ENCODE assay signal across 11 cellular contexts in the genomic region with DNA sequence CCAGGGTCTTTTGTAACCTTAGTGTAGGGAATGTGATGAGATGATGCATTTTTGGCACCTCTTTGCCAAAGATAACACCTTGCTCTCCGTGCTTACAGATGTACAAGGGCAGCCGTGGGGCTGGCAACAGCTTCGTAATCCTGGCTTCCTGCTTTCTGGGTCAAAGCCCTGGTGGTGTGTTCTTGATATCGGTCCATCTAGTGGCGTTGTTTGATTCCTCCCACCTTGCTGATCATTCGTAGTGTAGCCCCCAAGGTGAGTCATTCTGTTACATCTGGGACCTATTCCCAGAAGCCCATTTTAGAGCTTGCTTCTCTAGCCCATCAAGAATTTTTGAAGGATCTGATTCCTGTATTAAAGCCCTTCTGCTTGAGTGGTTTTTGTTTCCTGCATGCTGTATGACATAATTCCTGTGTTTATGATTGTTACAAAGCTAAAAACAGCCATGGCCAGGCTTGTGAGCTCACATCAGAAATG. TPM values are rescaled to one million over a fixed set of nuclear protein-coding genes. Genes with fewer than 3 reads are reported as not detected.
DNase-seq lines count a peak whose midpoint lies in the region; ATAC-seq, FAIRE-seq and TF ChIP-seq lines count a peak whose summit lies in the region.
"Had no signal": no experiment of that assay in that cellular context is flagged by ENCODE, and none has a peak within 500 bp of the region (broad histone marks: within the 10 kb centered on the region; RNA-seq: fewer than 3 reads in every experiment).

No MANE protein-coding gene starts in this region.

- peaks cover 5 to 6% of the 10 kb centered on the region in 2 donors for H3K9me3 Mint-ChIP-seq in activated naive CD4-positive, alpha-beta T cell treated with anti-CD3 and anti-CD28 coated beads, Interleukin-2, amount 50 U/mL, for 72 hours
- H3K9me3 Mint-ChIP-seq: H9 had no signal

- 11% methylated on average over 5 of the region's 6 CpGs for WGBS in mammary epithelial cell (ENCODE audit: low coverage, missing lambda C conversion rate)
- 25% methylated on average over 2 of the region's 6 CpGs for WGBS in HepG2 (ENCODE audit: low lambda C conversion rate)

- intact Hi-C loops in mammary epithelial cell (cut with micrococcal nuclease) (no loop called here), breast epithelium (cut with DNase I; ENCODE audit: low total_unique reads) (no loop called here), HepG2 (cut with micrococcal nuclease; ENCODE audit: unreplicated experiment) (no loop called here), uterus (cut with DNase I; ENCODE audit: low total_unique reads) (no loop called here)

- in situ Hi-C loops in mammary epithelial cell (cut with MboI; ENCODE audit: low sequenced_read_pairs in 2 of 2) (loop anchor here in 1 of 2 donors (10.0 to 25.0 kb wide), 2 partner anchors 294 to 757 kb away; no protein-coding TSS in a partner anchor), HepG2 (cut with HindIII; ENCODE audit: extremely low pct_ligation_motif_present, low pct_unique_long_range_greater_than_20kb) (loop anchor here (25.0 kb wide), 2 partner anchors 757 to 2007 kb away; no protein-coding TSS in a partner anchor)

- TF ChIP-seq CTCF in mammary epithelial cell (conservative IDR thresholded peaks at IDR 0.05 in 1 of 2, IDR thresholded peaks at IDR 0.05 in 1 of 2; ENCODE audit: extremely low read depth in 1 of 2, insufficient read depth in 1 of 2, low read depth in 1 of 2, low read length in 2 of 2) = no peak
- no peak for TF ChIP-seq CTCF in breast epithelium (IDR thresholded peaks at IDR 0.05)
- no peak for TF ChIP-seq CTCF in HepG2 (CRISPR knock-in tag; IDR thresholded peaks at IDR 0.05)
- TF ChIP-seq CTCF in uterus (IDR thresholded peaks at IDR 0.05) = no peak

- no peaks in the 10 kb centered on the region for H3K27me3 ChIP-seq in mammary epithelial cell (ENCODE audit: insufficient read depth, low read length)
- H3K27me3 ChIP-seq in breast epithelium = no peaks in the 10 kb centered on the region
- no peaks in the 10 kb centered on the region for H3K27me3 ChIP-seq in HepG2 (ENCODE audit: control insufficient read depth in 1 of 2, insufficient read depth in 2 of 2, low read length in 2 of 2)
- no peaks in the 10 kb centered on the region for H3K27me3 ChIP-seq in uterus

- no peak for FAIRE-seq in HepG2 (lab: Jason Lieb, UNC)

- H3K4me1 ChIP-seq in mammary epithelial cell (ENCODE audit: insufficient read depth, low read length) = peaks cover 15% of the 10 kb centered on the region
- no peaks in the 10 kb centered on the region for H3K4me1 ChIP-seq in breast epithelium
- peaks cover 32% of the 10 kb centered on the region; the same call in 1 of the 2 replicates for H3K4me1 ChIP-seq in HepG2 (ENCODE audit: insufficient read depth, low read length)
- H3K4me1 ChIP-seq in uterus = no peaks in the 10 kb centered on the region

- no peak overlapping the region for H3K9ac ChIP-seq in mammary epithelial cell (ENCODE audit: insufficient read depth, low read length)
- no peak overlapping the region for H3K9ac ChIP-seq in HepG2 (ENCODE audit: insufficient read depth, low read depth, low read length)

- H3K79me2 ChIP-seq in mammary epithelial cell (ENCODE audit: insufficient read depth, low read length) = no peaks in the 10 kb centered on the region
- no peaks in the 10 kb centered on the region for H3K79me2 ChIP-seq in HepG2 (ENCODE audit: insufficient read depth, low read length)

- H3K36me3 ChIP-seq in mammary epithelial cell (ENCODE audit: insufficient read depth, low read length) = no peaks in the 10 kb centered on the region
- no peaks in the 10 kb centered on the region for H3K36me3 ChIP-seq in breast epithelium
- H3K36me3 ChIP-seq in HepG2 (replicated peaks in 1 of 2; ENCODE audit: control insufficient read depth in 1 of 2, insufficient read depth in 2 of 2, low read length in 2 of 2) = no peaks in the 10 kb centered on the region
- no peaks in the 10 kb centered on the region for H3K36me3 ChIP-seq in uterus

- TF ChIP-seq RAD21 in HepG2 (CRISPR knock-in tag; IDR thresholded peaks at IDR 0.05) = no peak

- ATAC-seq in activated naive CD4-positive, alpha-beta T cell treated with anti-CD3 and anti-CD28 coated beads, Interleukin-2, amount 50 U/mL, for 72 hours = no peak
- peak; percentile 42; the same call in 2 of the 3 replicates for ATAC-seq in HepG2
- no peak for ATAC-seq in GM18498 (IDR thresholded peaks at IDR 0.05; ENCODE audit: unreplicated experiment)
- no peak for ATAC-seq in GM21619 (IDR thresholded peaks at IDR 0.05; ENCODE audit: unreplicated experiment)

- H2AFZ ChIP-seq in mammary epithelial cell (ENCODE audit: low read depth, low read length) (peak overlapping the region; percentile 75), HepG2 (ENCODE audit: low read length) (no peak overlapping the region)

- TF ChIP-seq EP300 in HepG2 (IDR thresholded peaks at IDR 0.05; ENCODE audit: low read depth in 2 of 2, low read length in 2 of 2) = no peak
- TF ChIP-seq EP300 in HepG2 (CRISPR knock-in tag; IDR thresholded peaks at IDR 0.05; ENCODE audit: borderline replicate concordance) = no peak

- peak overlapping the region; percentile 90 for H3K27ac Mint-ChIP-seq in activated naive CD4-positive, alpha-beta T cell treated with anti-CD3 and anti-CD28 coated beads, Interleukin-2, amount 50 U/mL, for 72 hours

- TF ChIP-seq POLR2A in breast epithelium (IDR thresholded peaks at IDR 0.05) (no peak), HepG2 (IDR thresholded peaks at IDR 0.05; ENCODE audit: insufficient read depth in 1 of 2, low read depth in 2 of 2, low read length in 2 of 2) (no peak), uterus (IDR thresholded peaks at IDR 0.05) (no peak)

- H4K20me1 ChIP-seq in mammary epithelial cell (ENCODE audit: insufficient read depth, low read length) = no peaks in the 10 kb centered on the region
- H4K20me1 ChIP-seq in HepG2 (ENCODE audit: insufficient read depth, low read length) = no peaks in the 10 kb centered on the region

- POLR2A ChIA-PET in HepG2 (lab: Yijun Ruan, JAX) = no interaction called here

- no peaks in the 10 kb centered on the region for H3K9me3 ChIP-seq in mammary epithelial cell (replicated peaks; ENCODE audit: insufficient read depth, low read length)
- no peaks in the 10 kb centered on the region for H3K9me3 ChIP-seq in breast epithelium
- H3K9me3 ChIP-seq in HepG2 (ENCODE audit: low read length) = no peaks in the 10 kb centered on the region
- no peaks in the 10 kb centered on the region for H3K9me3 ChIP-seq in uterus

- dilution Hi-C loops in mammary epithelial cell (cut with HindIII; ENCODE audit: low sequenced_read_pairs) = no loop called here

- CTCF ChIA-PET in mammary epithelial cell (lab: Charles Lee; ENCODE audit: low non-redundant PET) (no interaction called here), HepG2 (lab: Yijun Ruan, JAX; ENCODE audit: low intra/inter-chr PET ratio, low total read pairs) (no interaction called here)

- H3K27ac ChIP-seq in mammary epithelial cell (ENCODE audit: insufficient read depth, low read depth, low read length) = no peak overlapping the region
- peak overlapping the region in 1 of 2 donors; percentile 15 for H3K27ac ChIP-seq in breast epithelium
- H3K27ac ChIP-seq in HepG2 (ENCODE audit: extremely low read length, insufficient read depth, low read length) = no peak overlapping the region
- peak overlapping the region; percentile 21 to 46 for H3K27ac ChIP-seq in uterus

- DNase-seq in mammary epithelial cell (no peak), breast epithelium (ENCODE audit: low spot score in 2 of 2) (no peak), HepG2 (ENCODE audit: low spot score) (no peak), uterus (no peak), NCI-H2107 treated with DMSO at 0.1 percent for 48 hours (lab: John Stamatoyannopoulos, UW; ENCODE audit: unreplicated experiment) (no peak)
- no peak for DNase-seq in activated naive CD4-positive, alpha-beta T cell treated with anti-CD3 and anti-CD28 coated beads, Interleukin-2, amount 50 U/mL, for 72 hours (ENCODE audit: low spot score in 2 of 2)
- DNase-seq: H9, hippocampal formation, NCI-H774 had no signal

- H3K4me2 ChIP-seq in mammary epithelial cell (ENCODE audit: insufficient read depth, low read depth, low read length) (no peak overlapping the region), HepG2 (ENCODE audit: low read depth, low read length) (peak overlapping the region; percentile 8; the same call in 1 of the 2 replicates)

- H3K36me3 Mint-ChIP-seq in activated naive CD4-positive, alpha-beta T cell treated with anti-CD3 and anti-CD28 coated beads, Interleukin-2, amount 50 U/mL, for 72 hours = peaks cover 4 to 7% of the 10 kb centered on the region in 2 donors

- H3K4me3 ChIP-seq in mammary epithelial cell (replicated peaks in 1 of 3; ENCODE audit: insufficient read depth in 1 of 3, low read depth in 2 of 3, low read length in 3 of 3) = no peak overlapping the region
- H3K4me3 ChIP-seq in breast epithelium = no peak overlapping the region
- no peak overlapping the region for H3K4me3 ChIP-seq in HepG2 (replicated peaks in 1 of 3; ENCODE audit: insufficient read depth in 1 of 3, low read depth in 2 of 3, low read length in 3 of 3)
- no peak overlapping the region for H3K4me3 ChIP-seq in uterus

- no TSS peak for BruUV-seq in mammary epithelial cell (replicated peaks; lab: Mats Ljungman, UMichigan)
- no TSS peak for BruUV-seq in HepG2 (replicated peaks; lab: Mats Ljungman, UMichigan)

RNA-seq across cellular contexts. Expression of a gene that starts 7.0 kb away (rescaled TPM):
- total RNA-seq in mammary epithelial cell (100 to 1,000 TPM; 124 to 195 TPM), breast epithelium (100 to 1,000 TPM; 104 to 155 (median 121) TPM), HepG2 (2016; rRNA removed; fragmentation: Illumina TruSeq; extraction: Trizol) (325 and 538 TPM in 2 replicates), uterus (100 to 1,000 TPM in 2 of 4 donors, 10 to 100 TPM in 2; 34.6 to 186 (median 115) TPM)
- polyA plus RNA-seq in mammary epithelial cell (188 TPM), HepG2 (2011; rRNA removed) (87.0 and 127 TPM in 2 replicates)
- 187 TPM for polyA minus RNA-seq in mammary epithelial cell
- 100 to 1,000 TPM; 408 to 420 TPM for total RNA-seq in activated naive CD4-positive, alpha-beta T cell treated with anti-CD3 and anti-CD28 coated beads, Interleukin-2, amount 50 U/mL, for 72 hours
- 81.4 and 96.3 TPM in 2 replicates for total RNA-seq in HepG2 (2016; cell fraction: cytosol; rRNA removed; fragmentation: Illumina TruSeq; extraction: Trizol; ENCODE audit: low read depth)
- 336 and 530 TPM in 2 replicates for total RNA-seq in HepG2 (2016; cell fraction: insoluble cytoplasmic fraction; rRNA removed; fragmentation: Illumina TruSeq; extraction: Trizol)
- 134 and 165 TPM in 2 replicates for total RNA-seq in HepG2 (2016; cell fraction: membrane; rRNA removed; fragmentation: Illumina TruSeq; extraction: Trizol)
- 137 and 155 TPM in 2 replicates for total RNA-seq in HepG2 (2016; cell fraction: nucleus; rRNA removed; fragmentation: Illumina TruSeq; extraction: Trizol)
- polyA plus RNA-seq in HepG2 (2011; cell fraction: cytosol; rRNA removed) = 80.0 and 97.4 TPM in 2 replicates
- 53.9 and 70.6 TPM in 2 replicates for polyA plus RNA-seq in HepG2 (2011; cell fraction: nucleus; rRNA removed)
- 174 and 217 TPM in 2 replicates for polyA plus RNA-seq in HepG2 (2012)
- polyA plus RNA-seq in HepG2 (2016; cell fraction: cytosol; fragmentation: Illumina TruSeq; extraction: Trizol; ENCODE audit: low read depth) = 45.9 and 52.2 TPM in 2 replicates
- polyA plus RNA-seq in HepG2 (2016; cell fraction: insoluble cytoplasmic fraction; fragmentation: Illumina TruSeq; extraction: Trizol; ENCODE audit: low read depth) = 406 and 427 TPM in 2 replicates
- 80.8 and 98.2 TPM in 2 replicates for polyA plus RNA-seq in HepG2 (2016; cell fraction: membrane; fragmentation: Illumina TruSeq; extraction: Trizol; ENCODE audit: low read depth)
- polyA plus RNA-seq in HepG2 (2016; cell fraction: nucleus; fragmentation: Illumina TruSeq; extraction: Trizol; ENCODE audit: insufficient read depth, low read depth) = 196 and 213 TPM in 2 replicates
- polyA minus RNA-seq in HepG2 (2011; rRNA and poly(A)+ RNA removed; ENCODE audit: low replicate concordance) = 56.7 and 122 TPM in 2 replicates
- polyA minus RNA-seq in HepG2 (2011; cell fraction: cytosol; rRNA and poly(A)+ RNA removed) = 110 and 112 TPM in 2 replicates
- 74.0 and 108 TPM in 2 replicates for polyA minus RNA-seq in HepG2 (2011; cell fraction: nucleus; rRNA and poly(A)+ RNA removed)

RNA-seq across cellular contexts. Expression of a gene that starts 50.0 kb away (rescaled TPM):
- total RNA-seq in mammary epithelial cell (1 to 10 TPM; 6.0 to 7.7 TPM), breast epithelium (1 to 10 TPM; 1.8 to 8.5 (median 7.5) TPM), HepG2 (2016; rRNA removed; fragmentation: Illumina TruSeq; extraction: Trizol) (0.15 TPM in 1 of 2 replicates, not detected in the other), uterus (1 to 10 TPM; 2.3 to 7.3 (median 5.5) TPM)
- polyA plus RNA-seq in mammary epithelial cell (6.2 TPM), HepG2 (2011; rRNA removed) (0.04 TPM in 1 of 2 replicates, not detected in the other)
- polyA minus RNA-seq in mammary epithelial cell = not detected
- total RNA-seq in activated naive CD4-positive, alpha-beta T cell treated with anti-CD3 and anti-CD28 coated beads, Interleukin-2, amount 50 U/mL, for 72 hours = 1 to 10 TPM; 5.4 to 8.6 TPM
- total RNA-seq in HepG2 (2016; cell fraction: cytosol; rRNA removed; fragmentation: Illumina TruSeq; extraction: Trizol; ENCODE audit: low read depth) = not detected in 2 replicates
- total RNA-seq in HepG2 (2016; cell fraction: insoluble cytoplasmic fraction; rRNA removed; fragmentation: Illumina TruSeq; extraction: Trizol) = 0.37 TPM in 1 of 2 replicates, not detected in the other
- total RNA-seq in HepG2 (2016; cell fraction: membrane; rRNA removed; fragmentation: Illumina TruSeq; extraction: Trizol) = not detected in 2 replicates
- not detected in 2 replicates for total RNA-seq in HepG2 (2016; cell fraction: nucleus; rRNA removed; fragmentation: Illumina TruSeq; extraction: Trizol)
- 0.04 TPM in 1 of 2 replicates, not detected in the other for polyA plus RNA-seq in HepG2 (2011; cell fraction: cytosol; rRNA removed)
- not detected in 2 replicates for polyA plus RNA-seq in HepG2 (2011; cell fraction: nucleus; rRNA removed)
- polyA plus RNA-seq in HepG2 (2012) = not detected in 2 replicates
- polyA plus RNA-seq in HepG2 (2016; cell fraction: cytosol; fragmentation: Illumina TruSeq; extraction: Trizol; ENCODE audit: low read depth) = 0.18 TPM in 1 of 2 replicates, not detected in the other
- polyA plus RNA-seq in HepG2 (2016; cell fraction: insoluble cytoplasmic fraction; fragmentation: Illumina TruSeq; extraction: Trizol; ENCODE audit: low read depth) = not detected in 2 replicates
- 0.13 and 0.19 TPM in 2 replicates for polyA plus RNA-seq in HepG2 (2016; cell fraction: membrane; fragmentation: Illumina TruSeq; extraction: Trizol; ENCODE audit: low read depth)
- not detected in 2 replicates for polyA plus RNA-seq in HepG2 (2016; cell fraction: nucleus; fragmentation: Illumina TruSeq; extraction: Trizol; ENCODE audit: insufficient read depth, low read depth)
- 5.5 TPM in 1 of 2 replicates, not detected in the other for polyA minus RNA-seq in HepG2 (2011; rRNA and poly(A)+ RNA removed; ENCODE audit: low replicate concordance)
- polyA minus RNA-seq in HepG2 (2011; cell fraction: cytosol; rRNA and poly(A)+ RNA removed) = not detected in 2 replicates
- not detected in 2 replicates for polyA minus RNA-seq in HepG2 (2011; cell fraction: nucleus; rRNA and poly(A)+ RNA removed)
- total RNA-seq: H9 had no signal

RNA-seq across cellular contexts. Expression of a gene that starts 56.0 kb away (rescaled TPM):
- 10 to 100 TPM; 17.3 to 28.1 TPM for total RNA-seq in mammary epithelial cell
- 12.4 TPM for polyA plus RNA-seq in mammary epithelial cell
- 15.6 TPM for polyA minus RNA-seq in mammary epithelial cell
- total RNA-seq in breast epithelium = 10 to 100 TPM; 35.4 to 53.0 (median 35.7) TPM
- total RNA-seq in activated naive CD4-positive, alpha-beta T cell treated with anti-CD3 and anti-CD28 coated beads, Interleukin-2, amount 50 U/mL, for 72 hours = 10 to 100 TPM; 38.4 to 46.6 TPM
- 46.9 and 72.4 TPM in 2 replicates for total RNA-seq in HepG2 (2016; rRNA removed; fragmentation: Illumina TruSeq; extraction: Trizol)
- 8.2 and 9.5 TPM in 2 replicates for total RNA-seq in HepG2 (2016; cell fraction: cytosol; rRNA removed; fragmentation: Illumina TruSeq; extraction: Trizol; ENCODE audit: low read depth)
- total RNA-seq in HepG2 (2016; cell fraction: insoluble cytoplasmic fraction; rRNA removed; fragmentation: Illumina TruSeq; extraction: Trizol) = 46.8 and 73.9 TPM in 2 replicates
- total RNA-seq in HepG2 (2016; cell fraction: membrane; rRNA removed; fragmentation: Illumina TruSeq; extraction: Trizol) = 25.9 and 27.0 TPM in 2 replicates
- 31.9 and 37.3 TPM in 2 replicates for total RNA-seq in HepG2 (2016; cell fraction: nucleus; rRNA removed; fragmentation: Illumina TruSeq; extraction: Trizol)
- polyA plus RNA-seq in HepG2 (2011; rRNA removed) = 12.0 and 16.5 TPM in 2 replicates
- polyA plus RNA-seq in HepG2 (2011; cell fraction: cytosol; rRNA removed) = 4.6 and 7.2 TPM in 2 replicates
- 10.3 and 11.5 TPM in 2 replicates for polyA plus RNA-seq in HepG2 (2011; cell fraction: nucleus; rRNA removed)
- 20.8 and 28.1 TPM in 2 replicates for polyA plus RNA-seq in HepG2 (2012)
- 3.3 and 3.5 TPM in 2 replicates for polyA plus RNA-seq in HepG2 (2016; cell fraction: cytosol; fragmentation: Illumina TruSeq; extraction: Trizol; ENCODE audit: low read depth)
- 48.3 and 53.1 TPM in 2 replicates for polyA plus RNA-seq in HepG2 (2016; cell fraction: insoluble cytoplasmic fraction; fragmentation: Illumina TruSeq; extraction: Trizol; ENCODE audit: low read depth)
- polyA plus RNA-seq in HepG2 (2016; cell fraction: membrane; fragmentation: Illumina TruSeq; extraction: Trizol; ENCODE audit: low read depth) = 8.0 and 9.3 TPM in 2 replicates
- 41.1 and 44.1 TPM in 2 replicates for polyA plus RNA-seq in HepG2 (2016; cell fraction: nucleus; fragmentation: Illumina TruSeq; extraction: Trizol; ENCODE audit: insufficient read depth, low read depth)
- 4.9 and 7.5 TPM in 2 replicates for polyA minus RNA-seq in HepG2 (2011; rRNA and poly(A)+ RNA removed; ENCODE audit: low replicate concordance)
- 10.9 and 11.0 TPM in 2 replicates for polyA minus RNA-seq in HepG2 (2011; cell fraction: cytosol; rRNA and poly(A)+ RNA removed)
- 29.6 and 30.9 TPM in 2 replicates for polyA minus RNA-seq in HepG2 (2011; cell fraction: nucleus; rRNA and poly(A)+ RNA removed)
- 10 to 100 TPM; 19.0 to 53.2 (median 44.4) TPM for total RNA-seq in uterus

Comparison
In these comparisons a context has a peak if more than half of its experiments do, and no peak if none do; other contexts are left out.
1. H3K27ac ChIP-seq: peak in uterus (2 of 2); none in mammary epithelial cell (single experiment) and HepG2 (single experiment).